In genomic region chr17:8322078-8322477, GRCh38 we compare ENCODE assay signal across 34 cellular contexts. TPM values are rescaled to one million over a fixed set of nuclear protein-coding genes. Genes with fewer than 3 reads are reported as not detected.
"Had no signal": no experiment of that assay in that cellular context is flagged by ENCODE, and none has a peak within 500 bp of the region (broad histone marks: within the 10 kb centered on the region; RNA-seq: fewer than 3 reads in every experiment).

No MANE protein-coding gene starts in this region.

- H3K36me3 Mint-ChIP-seq: memory B cell; natural killer cell treated with Interleukin-12 subunit alpha and Interleukin-12 subunit beta and Interleukin-15 and Interleukin-18, amount 100 ng/mL, for 72 hours; type B pancreatic cell had no signal

- H3K27me3 ChIP-seq: testis had no signal

- H3K4me3 ChIP-seq: gastroesophageal sphincter, heart left ventricle, hepatocyte, lung, smooth muscle cell, testis, tibial artery had no signal

- H3K4me2 ChIP-seq: hepatocyte, smooth muscle cell had no signal

- H3K36me3 ChIP-seq: gastroesophageal sphincter, tibial artery had no signal

- H2AFZ ChIP-seq: hepatocyte, parathyroid adenoma had no signal

- H3K4me3 Mint-ChIP-seq: effector memory CD8-positive, alpha-beta T cell; memory B cell; natural killer cell treated with Interleukin-12 subunit alpha and Interleukin-12 subunit beta and Interleukin-15 and Interleukin-18, amount 100 ng/mL, for 72 hours; neural crest cell; stimulated activated effector memory CD8-positive, alpha-beta T cell treated with anti-CD3 and anti-CD28 coated beads, Interleukin-12 subunit alpha, Interleukin-12 subunit beta, amount 100 ng/mL, for 72 hours; type B pancreatic cell had no signal

- H3K9ac ChIP-seq: parathyroid adenoma had no signal

- H3K27ac Mint-ChIP-seq: effector memory CD8-positive, alpha-beta T cell; memory B cell; natural killer cell treated with Interleukin-12 subunit alpha and Interleukin-12 subunit beta and Interleukin-15 and Interleukin-18, amount 100 ng/mL, for 72 hours; progenitor cell of endocrine pancreas; stimulated activated effector memory CD8-positive, alpha-beta T cell treated with anti-CD3 and anti-CD28 coated beads, Interleukin-12 subunit alpha, Interleukin-12 subunit beta, amount 100 ng/mL, for 72 hours; type B pancreatic cell had no signal

- H3K4me1 ChIP-seq: foreskin keratinocyte, parathyroid adenoma had no signal

- H3K9me3 ChIP-seq: gastroesophageal sphincter, heart left ventricle, testis, tibial artery had no signal

- FAIRE-seq: endometrium, kidney had no signal

- DNase-seq: cortex of kidney; effector memory CD8-positive, alpha-beta T cell; foreskin keratinocyte; heart left ventricle; kidney; naive B cell; stimulated activated CD4-positive, alpha-beta T cell treated with anti-CD3 and anti-CD28 coated beads, Interleukin-12 subunit alpha, Interleukin-12 subunit beta, amount 100 ng/mL, for 4 hours; stimulated activated CD4-positive, alpha-beta T cell treated with anti-CD3 and anti-CD28 coated beads, Interleukin-1b, Interleukin-23, amount 100 ng/mL, for 48 hours; stimulated activated CD4-positive, alpha-beta T cell treated with anti-CD3 and anti-CD28 coated beads, Interleukin-4, amount 100 ng/mL, for 24 hours; stimulated activated naive CD4-positive, alpha-beta T cell treated with Interleukin-2 at 50 U/mL for 16 hours; substantia nigra; testis; tibial artery had no signal

- H3K27ac ChIP-seq: epithelial cell of prostate, foreskin keratinocyte, gastroesophageal sphincter, heart left ventricle, hepatocyte, parathyroid adenoma, testis, tibial artery had no signal

- H3K79me2 ChIP-seq: hepatocyte, parathyroid adenoma had no signal

- H3K9me3 Mint-ChIP-seq: effector memory CD8-positive, alpha-beta T cell; memory B cell; natural killer cell treated with Interleukin-12 subunit alpha and Interleukin-12 subunit beta and Interleukin-15 and Interleukin-18, amount 100 ng/mL, for 72 hours; neural crest cell; stimulated activated effector memory CD8-positive, alpha-beta T cell treated with anti-CD3 and anti-CD28 coated beads, Interleukin-12 subunit alpha, Interleukin-12 subunit beta, amount 100 ng/mL, for 72 hours; type B pancreatic cell had no signal

RNA-seq across cellular contexts. Expression of gene ARHGEF15, which starts 12.0 kb away (rescaled TPM):
- total RNA-seq: foreskin keratinocyte; mononuclear cell; natural killer cell treated with Interleukin-12 subunit alpha and Interleukin-12 subunit beta and Interleukin-15 and Interleukin-18, amount 100 ng/mL, for 72 hours; neural crest cell; osteoblast; smooth muscle cell had no signal
- polyA plus RNA-seq: foreskin keratinocyte, hepatocyte, smooth muscle cell had no signal

RNA-seq across cellular contexts. Expression of gene ODF4, which starts 17.6 kb away (rescaled TPM):
- total RNA-seq: dermis microvascular lymphatic vessel endothelial cell; esophagus mucosa; foreskin keratinocyte; gastroesophageal sphincter; heart left ventricle; hepatocyte; kidney; left lobe of liver; liver; lung; mononuclear cell; natural killer cell treated with Interleukin-12 subunit alpha and Interleukin-12 subunit beta and Interleukin-15 and Interleukin-18, amount 100 ng/mL, for 72 hours; neural crest cell; osteoblast; progenitor cell of endocrine pancreas; sciatic nerve; smooth muscle cell; urinary bladder had no signal
- polyA plus RNA-seq: foreskin keratinocyte, heart left ventricle, hepatocyte, liver, lung, smooth muscle cell, urinary bladder had no signal
